In genomic region chr1:26792924-26793323, GRCh38 we compare ENCODE assay signal across 20 cellular contexts. TPM values are rescaled to one million over a fixed set of nuclear protein-coding genes. Genes with fewer than 3 reads are reported as not detected.
DNase-seq lines count a peak whose midpoint lies in the region; ATAC-seq and TF ChIP-seq lines count a peak whose summit lies in the region.
"Had no signal": no experiment of that assay in that cellular context is flagged by ENCODE, and none has a peak within 500 bp of the region (broad histone marks: within the 10 kb centered on the region; RNA-seq: fewer than 3 reads in every experiment).

No MANE protein-coding gene starts in this region.

- no peak for DNase-seq in activated CD4-positive, alpha-beta T cell treated with anti-CD3 and anti-CD28 coated beads, Interleukin-2, amount 10 ng/mL, durations not matched to agents 24 days and 14 days
- DNase-seq in activated CD4-positive, alpha-beta T cell treated with anti-CD3 and anti-CD28 coated beads for 48 hours = no peak
- DNase-seq in T-cell (no peak), progenitor cell of endocrine pancreas (ENCODE audit: low spot score, unreplicated experiment) (no peak), coronary artery (ENCODE audit: low spot score) (no peak), HEK293T (ENCODE audit: extremely low spot score) (no peak)
- DNase-seq in activated naive CD8-positive, alpha-beta T cell treated with anti-CD3 and anti-CD28 coated beads, Interleukin-2, amount 10 ng/mL, durations not matched to agents 7 days and 5 days = no peak
- no peak for DNase-seq in activated T-cell treated with anti-CD3 and anti-CD28 coated beads, Interleukin-2, amount 50 U/mL, for 48 hours
- DNase-seq: DMS 273 treated with DMSO at 0.1 percent for 48 hours, GDM1, GOT3, KG1, NCI-H1436, NCI-H2029 treated with DMSO at 0.1 percent for 48 hours, NCI-H2171 treated with DMSO at 0.1 percent for 48 hours, NCI-H748 treated with DMSO at 0.1 percent for 48 hours, PC-9 had no signal

- intact Hi-C loops in activated CD4-positive, alpha-beta T cell treated with anti-CD3 and anti-CD28 coated beads, Interleukin-2, amount 10 ng/mL, durations not matched to agents 24 days and 14 days (cut with micrococcal nuclease) = loop anchor here (5.0 kb wide), 1 partner anchor 84 kb away; no protein-coding TSS in a partner anchor

- CTCF ChIA-PET in T-cell (lab: Charles Lee) (interaction anchor here in 1 of 2 donors (5.4 kb wide), 1 partner anchor 191 kb away, joined by 156 read pairs; no protein-coding TSS in a partner anchor), HEK293T (lab: Yijun Ruan, JAX) (no interaction called here)

- TF ChIP-seq CTCF in progenitor cell of endocrine pancreas (IDR thresholded peaks at IDR 0.05; ENCODE audit: unreplicated experiment) (no peak), coronary artery (IDR thresholded peaks at IDR 0.05) (no peak)

- no peak for ATAC-seq in T-cell (replicated peaks in 1 of 4)
- no peak for ATAC-seq in activated naive CD8-positive, alpha-beta T cell treated with anti-CD3 and anti-CD28 coated beads, Interleukin-2, amount 10 ng/mL, durations not matched to agents 7 days and 5 days (ENCODE audit: low read depth)
- ATAC-seq: GM12878 had no signal

- no peaks in the 10 kb centered on the region for H3K9me3 Mint-ChIP-seq in activated CD4-positive, alpha-beta T cell treated with anti-CD3 and anti-CD28 coated beads, Interleukin-2, amount 10 ng/mL, durations not matched to agents 24 days and 14 days
- no peaks in the 10 kb centered on the region for H3K9me3 Mint-ChIP-seq in T-cell
- H3K9me3 Mint-ChIP-seq in activated naive CD8-positive, alpha-beta T cell treated with anti-CD3 and anti-CD28 coated beads, Interleukin-2, amount 10 ng/mL, durations not matched to agents 7 days and 5 days = no peaks in the 10 kb centered on the region
- no peaks in the 10 kb centered on the region for H3K9me3 Mint-ChIP-seq in progenitor cell of endocrine pancreas (ENCODE audit: low read depth)

- no peak overlapping the region for H3K27ac ChIP-seq in coronary artery
- H3K27ac ChIP-seq: BLaER1, HL-60, PC-9 had no signal

- POLR2A ChIA-PET in T-cell (lab: Charles Lee) (no interaction called here), HEK293T (lab: Yijun Ruan, JAX) (no interaction called here)
- POLR2A ChIA-PET in activated naive CD8-positive, alpha-beta T cell treated with anti-CD3 and anti-CD28 coated beads, Interleukin-2, amount 10 ng/mL, durations not matched to agents 7 days and 5 days (lab: Charles Lee) = interaction anchor here (0.6 kb wide), 1 partner anchor 185 kb away, joined by 3 read pairs; no protein-coding TSS in a partner anchor

- H3K36me3 Mint-ChIP-seq in activated CD4-positive, alpha-beta T cell treated with anti-CD3 and anti-CD28 coated beads, Interleukin-2, amount 10 ng/mL, durations not matched to agents 24 days and 14 days (ENCODE audit: low read depth) = peaks cover 38% of the 10 kb centered on the region
- H3K36me3 Mint-ChIP-seq in T-cell = peaks cover 41% of the 10 kb centered on the region
- H3K36me3 Mint-ChIP-seq in activated naive CD8-positive, alpha-beta T cell treated with anti-CD3 and anti-CD28 coated beads, Interleukin-2, amount 10 ng/mL, durations not matched to agents 7 days and 5 days = peaks cover 41% of the 10 kb centered on the region
- H3K36me3 Mint-ChIP-seq in progenitor cell of endocrine pancreas (ENCODE audit: insufficient read depth) = peaks cover 15% of the 10 kb centered on the region

- H3K4me3 ChIP-seq in coronary artery = no peak overlapping the region
- H3K4me3 ChIP-seq: BLaER1, GM12878, PC-9 had no signal

- peak overlapping the region; percentile 36 for H3K4me3 Mint-ChIP-seq in activated CD4-positive, alpha-beta T cell treated with anti-CD3 and anti-CD28 coated beads, Interleukin-2, amount 10 ng/mL, durations not matched to agents 24 days and 14 days
- no peak overlapping the region for H3K4me3 Mint-ChIP-seq in T-cell
- no peak overlapping the region for H3K4me3 Mint-ChIP-seq in activated naive CD8-positive, alpha-beta T cell treated with anti-CD3 and anti-CD28 coated beads, Interleukin-2, amount 10 ng/mL, durations not matched to agents 7 days and 5 days
- H3K4me3 Mint-ChIP-seq in progenitor cell of endocrine pancreas (ENCODE audit: low read depth) = no peak overlapping the region

- no peaks in the 10 kb centered on the region for H3K27me3 Mint-ChIP-seq in activated CD4-positive, alpha-beta T cell treated with anti-CD3 and anti-CD28 coated beads, Interleukin-2, amount 10 ng/mL, durations not matched to agents 24 days and 14 days
- H3K27me3 Mint-ChIP-seq in T-cell (no peaks in the 10 kb centered on the region), progenitor cell of endocrine pancreas (no peaks in the 10 kb centered on the region)
- no peaks in the 10 kb centered on the region for H3K27me3 Mint-ChIP-seq in activated naive CD8-positive, alpha-beta T cell treated with anti-CD3 and anti-CD28 coated beads, Interleukin-2, amount 10 ng/mL, durations not matched to agents 7 days and 5 days

- peak overlapping the region; percentile 1 for H3K27ac Mint-ChIP-seq in activated CD4-positive, alpha-beta T cell treated with anti-CD3 and anti-CD28 coated beads, Interleukin-2, amount 10 ng/mL, durations not matched to agents 24 days and 14 days
- H3K27ac Mint-ChIP-seq in T-cell (peak overlapping the region; percentile 25 to 36), progenitor cell of endocrine pancreas (peak overlapping the region; percentile 8)
- peak overlapping the region; percentile 1 for H3K27ac Mint-ChIP-seq in activated naive CD8-positive, alpha-beta T cell treated with anti-CD3 and anti-CD28 coated beads, Interleukin-2, amount 10 ng/mL, durations not matched to agents 7 days and 5 days

- H3K4me1 Mint-ChIP-seq in activated CD4-positive, alpha-beta T cell treated with anti-CD3 and anti-CD28 coated beads, Interleukin-2, amount 10 ng/mL, durations not matched to agents 24 days and 14 days = peaks cover 64% of the 10 kb centered on the region
- H3K4me1 Mint-ChIP-seq in T-cell (peaks cover 34 to 42% (median 39%) of the 10 kb centered on the region in 3 donors), progenitor cell of endocrine pancreas (ENCODE audit: low read depth) (peaks cover 19% of the 10 kb centered on the region)
- H3K4me1 Mint-ChIP-seq in activated naive CD8-positive, alpha-beta T cell treated with anti-CD3 and anti-CD28 coated beads, Interleukin-2, amount 10 ng/mL, durations not matched to agents 7 days and 5 days = peaks cover 39% of the 10 kb centered on the region

TF ChIP-seq in HEK293T, 16 proteins besides CTCF, POLR2A, EP300 and RAD21:
- TF ChIP-seq FOXA1 (IDR thresholded peaks at IDR 0.05) = no peak
- no peak for TF ChIP-seq HDGF (IDR thresholded peaks at IDR 0.05; ENCODE audit: borderline replicate concordance)
- TF ChIP-seq L3MBTL2 (conservative IDR thresholded peaks at IDR 0.05) = no peak
- no peak for TF ChIP-seq FOXK2 (IDR thresholded peaks at IDR 0.05)
- no peak for TF ChIP-seq BHLHE40 (IDR thresholded peaks at IDR 0.05; ENCODE audit: borderline replicate concordance)
- no peak for TF ChIP-seq LEF1 (IDR thresholded peaks at IDR 0.05; ENCODE audit: borderline replicate concordance)
- no peak for TF ChIP-seq ARNT (IDR thresholded peaks at IDR 0.05)
- no peak for TF ChIP-seq TARDBP (IDR thresholded peaks at IDR 0.05)
- TF ChIP-seq SP1 (IDR thresholded peaks at IDR 0.05) = no peak
- no peak for TF ChIP-seq ZNF384 (IDR thresholded peaks at IDR 0.05)
- no peak for TF ChIP-seq FOXM1 (IDR thresholded peaks at IDR 0.05; ENCODE audit: borderline replicate concordance)
- no peak for TF ChIP-seq NFRKB (IDR thresholded peaks at IDR 0.05)
- no peak for TF ChIP-seq ELF4 (IDR thresholded peaks at IDR 0.05)
- no peak for TF ChIP-seq CTBP1 (IDR thresholded peaks at IDR 0.05; ENCODE audit: borderline replicate concordance)

RNA-seq across cellular contexts. Expression of gene PIGV, which starts 5.2 kb away (rescaled TPM):
- 15.2 and 16.0 TPM in 2 replicates for total RNA-seq in activated CD4-positive, alpha-beta T cell treated with anti-CD3 and anti-CD28 coated beads, Interleukin-2, amount 10 ng/mL, durations not matched to agents 24 days and 14 days
- total RNA-seq in T-cell (10 to 100 TPM; 10.3 to 24.0 (median 20.3) TPM), progenitor cell of endocrine pancreas (10.2 and 12.1 TPM in 2 replicates)
- total RNA-seq in activated naive CD8-positive, alpha-beta T cell treated with anti-CD3 and anti-CD28 coated beads, Interleukin-2, amount 10 ng/mL, durations not matched to agents 7 days and 5 days = 10 to 100 TPM; 21.5 TPM

RNA-seq across cellular contexts. Expression of gene ZDHHC18, which starts 33.6 kb away (rescaled TPM):
- 75.9 and 77.3 TPM in 2 replicates for total RNA-seq in activated CD4-positive, alpha-beta T cell treated with anti-CD3 and anti-CD28 coated beads, Interleukin-2, amount 10 ng/mL, durations not matched to agents 24 days and 14 days
- total RNA-seq in T-cell (10 to 100 TPM; 41.1 to 59.9 (median 50.6) TPM), progenitor cell of endocrine pancreas (22.9 and 26.1 TPM in 2 replicates)
- 10 to 100 TPM; 52.9 TPM for total RNA-seq in activated naive CD8-positive, alpha-beta T cell treated with anti-CD3 and anti-CD28 coated beads, Interleukin-2, amount 10 ng/mL, durations not matched to agents 7 days and 5 days
